ENCODE assay signal across 12 cellular contexts in genomic region chr2:37263839-37264238, GRCh38.
"Had no signal": no experiment of that assay in that cellular context is flagged by ENCODE, and none has a peak within 500 bp of the region (broad histone marks: within the 10 kb centered on the region; RNA-seq: fewer than 3 reads in every experiment).

No MANE protein-coding gene starts in this region.

- H3K4me1 Mint-ChIP-seq: activated CD4-positive, alpha-beta memory T cell treated with anti-CD3 and anti-CD28 coated beads, Interleukin-2, amount 10 ng/mL, durations not matched to agents 7 days and 5 days had no signal

- DNase-seq: activated CD4-positive, alpha-beta memory T cell treated with anti-CD3 and anti-CD28 coated beads, Interleukin-2, amount 10 ng/mL, durations not matched to agents 7 days and 5 days; activated CD4-positive, alpha-beta T cell treated with anti-CD3 and anti-CD28 coated beads for 36 hours; activated gamma-delta T cell treated with Interleukin-2 at 50 U/mL for 16 hours; activated T-cell treated with anti-CD3 and anti-CD28 coated beads, Interleukin-2, amount 50 U/mL, for 48 hours; colonic mucosa; effector CD4-positive, alpha-beta T cell; midbrain; small intestine; SW 1271 had no signal

- H3K4me3 Mint-ChIP-seq: activated CD4-positive, alpha-beta memory T cell treated with anti-CD3 and anti-CD28 coated beads, Interleukin-2, amount 10 ng/mL, durations not matched to agents 7 days and 5 days; activated CD4-positive, alpha-beta T cell treated with anti-CD3 and anti-CD28 coated beads for 36 hours had no signal

- H3K27ac ChIP-seq: ascending aorta, colonic mucosa, right atrium auricular region, tibial nerve had no signal

- H3K9me3 ChIP-seq: ascending aorta, colonic mucosa, right atrium auricular region, tibial nerve had no signal

- H3K4me3 ChIP-seq: ascending aorta, colonic mucosa, right atrium auricular region, tibial nerve had no signal

- H3K27me3 Mint-ChIP-seq: activated CD4-positive, alpha-beta memory T cell treated with anti-CD3 and anti-CD28 coated beads, Interleukin-2, amount 10 ng/mL, durations not matched to agents 7 days and 5 days; activated CD4-positive, alpha-beta T cell treated with anti-CD3 and anti-CD28 coated beads for 36 hours had no signal

- H3K4me1 ChIP-seq: ascending aorta, colonic mucosa, right atrium auricular region, tibial nerve had no signal

- H3K27ac Mint-ChIP-seq: activated CD4-positive, alpha-beta memory T cell treated with anti-CD3 and anti-CD28 coated beads, Interleukin-2, amount 10 ng/mL, durations not matched to agents 7 days and 5 days; activated CD4-positive, alpha-beta T cell treated with anti-CD3 and anti-CD28 coated beads for 36 hours had no signal

- H3K9me3 Mint-ChIP-seq: activated CD4-positive, alpha-beta memory T cell treated with anti-CD3 and anti-CD28 coated beads, Interleukin-2, amount 10 ng/mL, durations not matched to agents 7 days and 5 days had no signal

- H3K27me3 ChIP-seq: ascending aorta, colonic mucosa, right atrium auricular region, tibial nerve had no signal
